33 cellular contexts compared by ENCODE assay signal in genomic region chr4:189445613-189446012, GRCh38.
"Had no signal": no experiment of that assay in that cellular context is flagged by ENCODE, and none has a peak within 500 bp of the region (broad histone marks: within the 10 kb centered on the region; RNA-seq: fewer than 3 reads in every experiment).

No MANE protein-coding gene starts in this region.

- H3K27me3 ChIP-seq: ascending aorta, cardiac muscle cell had no signal

- H3K4me1 Mint-ChIP-seq: activated B cell treated with CpG ODN at 0.5 μM for 24 hours; activated CD4-positive, alpha-beta memory T cell treated with anti-CD3 and anti-CD28 coated beads, Interleukin-2, amount 10 ng/mL, durations not matched to agents 7 days and 5 days; activated CD4-positive, alpha-beta T cell treated with anti-CD3 and anti-CD28 coated beads, Interleukin-2, amount 10 ng/mL, durations not matched to agents 24 days and 14 days; activated CD8-positive, alpha-beta memory T cell treated with anti-CD3 and anti-CD28 coated beads, Interleukin-2, amount 10 ng/mL, durations not matched to agents 7 days and 5 days; activated naive CD4-positive, alpha-beta T cell treated with anti-CD3 and anti-CD28 coated beads, Interleukin-2, amount 10 ng/mL, durations not matched to agents 7 days and 5 days; activated naive CD4-positive, alpha-beta T cell treated with anti-CD3 and anti-CD28 coated beads, Interleukin-2, amount 50 U/mL, for 24 hours; activated naive CD8-positive, alpha-beta T cell treated with anti-CD3 and anti-CD28 coated beads, Interleukin-2, amount 10 ng/mL, durations not matched to agents 7 days and 5 days; activated naive CD8-positive, alpha-beta T cell treated with anti-CD3 and anti-CD28 coated beads, Interleukin-2, amount 50 U/mL, for 24 hours; brain; central memory CD8-positive, alpha-beta T cell had no signal

- H3K4me3 Mint-ChIP-seq: activated B cell treated with CpG ODN at 0.5 μM for 24 hours; activated CD4-positive, alpha-beta memory T cell treated with anti-CD3 and anti-CD28 coated beads, Interleukin-2, amount 10 ng/mL, durations not matched to agents 7 days and 5 days; activated CD4-positive, alpha-beta T cell treated with anti-CD3 and anti-CD28 coated beads, Interleukin-2, amount 10 ng/mL, durations not matched to agents 24 days and 14 days; activated CD8-positive, alpha-beta memory T cell treated with anti-CD3 and anti-CD28 coated beads, Interleukin-2, amount 10 ng/mL, durations not matched to agents 7 days and 5 days; activated CD8-positive, alpha-beta T cell treated with anti-CD3 and anti-CD28 coated beads, Interleukin-2, amount 10 ng/mL, durations not matched to agents 7 days and 5 days; activated naive CD4-positive, alpha-beta T cell treated with anti-CD3 and anti-CD28 coated beads, Interleukin-2, amount 10 ng/mL, durations not matched to agents 7 days and 5 days; activated naive CD4-positive, alpha-beta T cell treated with anti-CD3 and anti-CD28 coated beads, Interleukin-2, amount 50 U/mL, for 24 hours; activated naive CD8-positive, alpha-beta T cell; activated naive CD8-positive, alpha-beta T cell treated with anti-CD3 and anti-CD28 coated beads, Interleukin-2, amount 10 ng/mL, durations not matched to agents 7 days and 5 days; activated naive CD8-positive, alpha-beta T cell treated with anti-CD3 and anti-CD28 coated beads, Interleukin-2, amount 50 U/mL, for 24 hours; activated T-cell treated with anti-CD3 and anti-CD28 coated beads, Interleukin-2, amount 50 U/mL, for 24 hours; brain; central memory CD8-positive, alpha-beta T cell; T-helper 2 cell treated with Interferon-gamma antibody and Interleukin-4, amounts not matched to agents 5 μg/mL and 100 μg/mL, for 36 hours had no signal

- H3K27ac ChIP-seq: ascending aorta, cardiac muscle cell, VCaP had no signal

- H3K4me1 ChIP-seq: ascending aorta had no signal

- H3K36me3 Mint-ChIP-seq: activated CD8-positive, alpha-beta memory T cell treated with anti-CD3 and anti-CD28 coated beads, Interleukin-2, amount 10 ng/mL, durations not matched to agents 7 days and 5 days; activated naive CD4-positive, alpha-beta T cell treated with anti-CD3 and anti-CD28 coated beads, Interleukin-2, amount 10 ng/mL, durations not matched to agents 7 days and 5 days; activated naive CD4-positive, alpha-beta T cell treated with anti-CD3 and anti-CD28 coated beads, Interleukin-2, amount 50 U/mL, for 24 hours; activated naive CD8-positive, alpha-beta T cell; activated naive CD8-positive, alpha-beta T cell treated with anti-CD3 and anti-CD28 coated beads, Interleukin-2, amount 10 ng/mL, durations not matched to agents 7 days and 5 days; brain had no signal

- DNase-seq: activated B cell treated with CpG ODN at 0.5 μM for 24 hours; activated CD4-positive, alpha-beta memory T cell treated with anti-CD3 and anti-CD28 coated beads, Interleukin-2, amount 10 ng/mL, durations not matched to agents 7 days and 5 days; activated CD4-positive, alpha-beta T cell treated with anti-CD3 and anti-CD28 coated beads for 4 hours; activated CD4-positive, alpha-beta T cell treated with anti-CD3 and anti-CD28 coated beads, Interleukin-2, amount 10 ng/mL, durations not matched to agents 24 days and 14 days; activated CD4-positive, alpha-beta T cell treated with anti-CD3 and anti-CD28 coated beads, Interleukin-2, amount 50 U/mL, for 48 hours; activated CD4-positive, CD25-positive, alpha-beta regulatory T cell treated with anti-CD3 and anti-CD28 coated beads, Interleukin-2, amount 50 U/mL, for 72 hours; activated CD8-positive, alpha-beta memory T cell treated with anti-CD3 and anti-CD28 coated beads for 24 hours; activated CD8-positive, alpha-beta memory T cell treated with anti-CD3 and anti-CD28 coated beads, Interleukin-2, amount 10 ng/mL, durations not matched to agents 7 days and 5 days; activated CD8-positive, alpha-beta memory T cell treated with anti-CD3 and anti-CD28 coated beads, Interleukin-2, amount 50 U/mL, for 48 hours; activated CD8-positive, alpha-beta T cell treated with anti-CD3 and anti-CD28 coated beads, Interleukin-2, amount 10 ng/mL, durations not matched to agents 7 days and 5 days; activated effector memory CD4-positive, alpha-beta T cell treated with Interleukin-2 at 50 U/mL for 16 hours; activated gamma-delta T cell; activated naive CD4-positive, alpha-beta T cell treated with anti-CD3 and anti-CD28 coated beads, Interleukin-2, amount 10 ng/mL, durations not matched to agents 7 days and 5 days; activated naive CD4-positive, alpha-beta T cell treated with Interleukin-2 at 50 U/mL for 16 hours; activated naive CD8-positive, alpha-beta T cell treated with anti-CD3 and anti-CD28 coated beads, Interleukin-2, amount 10 ng/mL, durations not matched to agents 7 days and 5 days; activated naive CD8-positive, alpha-beta T cell treated with anti-CD3 and anti-CD28 coated beads, Interleukin-2, amount 50 U/mL, for 24 hours; activated T-cell treated with anti-CD3 and anti-CD28 coated beads, Interleukin-2, amount 50 U/mL, for 24 hours; activated T-cell treated with anti-CD3 and anti-CD28 coated beads, Interleukin-2, amount 50 U/mL, for 48 hours; amygdala; anterior cingulate cortex; caudate nucleus; cerebellar nuclear complex; T-helper 2 cell; T-helper 9 cell had no signal

- H3K4me3 ChIP-seq: ascending aorta, cardiac muscle cell had no signal

- H3K27ac Mint-ChIP-seq: activated B cell treated with CpG ODN at 0.5 μM for 24 hours; activated CD4-positive, alpha-beta memory T cell treated with anti-CD3 and anti-CD28 coated beads, Interleukin-2, amount 10 ng/mL, durations not matched to agents 7 days and 5 days; activated CD4-positive, alpha-beta T cell treated with anti-CD3 and anti-CD28 coated beads, Interleukin-2, amount 10 ng/mL, durations not matched to agents 24 days and 14 days; activated CD8-positive, alpha-beta memory T cell treated with anti-CD3 and anti-CD28 coated beads, Interleukin-2, amount 10 ng/mL, durations not matched to agents 7 days and 5 days; activated CD8-positive, alpha-beta T cell treated with anti-CD3 and anti-CD28 coated beads, Interleukin-2, amount 10 ng/mL, durations not matched to agents 7 days and 5 days; activated naive CD4-positive, alpha-beta T cell treated with anti-CD3 and anti-CD28 coated beads, Interleukin-2, amount 10 ng/mL, durations not matched to agents 7 days and 5 days; activated naive CD4-positive, alpha-beta T cell treated with anti-CD3 and anti-CD28 coated beads, Interleukin-2, amount 50 U/mL, for 24 hours; activated naive CD8-positive, alpha-beta T cell; activated naive CD8-positive, alpha-beta T cell treated with anti-CD3 and anti-CD28 coated beads, Interleukin-2, amount 10 ng/mL, durations not matched to agents 7 days and 5 days; activated naive CD8-positive, alpha-beta T cell treated with anti-CD3 and anti-CD28 coated beads, Interleukin-2, amount 50 U/mL, for 24 hours; activated T-cell treated with anti-CD3 and anti-CD28 coated beads, Interleukin-2, amount 50 U/mL, for 24 hours; activated T-helper 2 cell treated with anti-CD3 and anti-CD28 coated beads, Interferon-gamma antibody, Interleukin-2, Interleukin-4, amounts not matched to agents 10 μg/mL and 5 μg/mL and 100 μg/mL, durations not matched to agents 14 hours and 24 hours and 36 hours; T-helper 2 cell treated with Interferon-gamma antibody and Interleukin-4, amounts not matched to agents 5 μg/mL and 100 μg/mL, for 36 hours had no signal

- H3K9me3 ChIP-seq: ascending aorta had no signal

- H3K27me3 Mint-ChIP-seq: activated B cell treated with CpG ODN at 0.5 μM for 24 hours; activated CD4-positive, alpha-beta memory T cell treated with anti-CD3 and anti-CD28 coated beads, Interleukin-2, amount 10 ng/mL, durations not matched to agents 7 days and 5 days; activated CD4-positive, alpha-beta T cell treated with anti-CD3 and anti-CD28 coated beads, Interleukin-2, amount 10 ng/mL, durations not matched to agents 24 days and 14 days; activated CD8-positive, alpha-beta memory T cell treated with anti-CD3 and anti-CD28 coated beads, Interleukin-2, amount 10 ng/mL, durations not matched to agents 7 days and 5 days; activated naive CD4-positive, alpha-beta T cell treated with anti-CD3 and anti-CD28 coated beads, Interleukin-2, amount 10 ng/mL, durations not matched to agents 7 days and 5 days; activated naive CD4-positive, alpha-beta T cell treated with anti-CD3 and anti-CD28 coated beads, Interleukin-2, amount 50 U/mL, for 24 hours; activated naive CD8-positive, alpha-beta T cell treated with anti-CD3 and anti-CD28 coated beads, Interleukin-2, amount 10 ng/mL, durations not matched to agents 7 days and 5 days; activated naive CD8-positive, alpha-beta T cell treated with anti-CD3 and anti-CD28 coated beads, Interleukin-2, amount 50 U/mL, for 24 hours; activated T-cell treated with anti-CD3 and anti-CD28 coated beads, Interleukin-2, amount 50 U/mL, for 24 hours; brain; central memory CD8-positive, alpha-beta T cell had no signal

- H3K36me3 ChIP-seq: ascending aorta, cardiac muscle cell had no signal
